Comparison of ENCODE assay signal across 8 cellular contexts in the genomic region with DNA sequence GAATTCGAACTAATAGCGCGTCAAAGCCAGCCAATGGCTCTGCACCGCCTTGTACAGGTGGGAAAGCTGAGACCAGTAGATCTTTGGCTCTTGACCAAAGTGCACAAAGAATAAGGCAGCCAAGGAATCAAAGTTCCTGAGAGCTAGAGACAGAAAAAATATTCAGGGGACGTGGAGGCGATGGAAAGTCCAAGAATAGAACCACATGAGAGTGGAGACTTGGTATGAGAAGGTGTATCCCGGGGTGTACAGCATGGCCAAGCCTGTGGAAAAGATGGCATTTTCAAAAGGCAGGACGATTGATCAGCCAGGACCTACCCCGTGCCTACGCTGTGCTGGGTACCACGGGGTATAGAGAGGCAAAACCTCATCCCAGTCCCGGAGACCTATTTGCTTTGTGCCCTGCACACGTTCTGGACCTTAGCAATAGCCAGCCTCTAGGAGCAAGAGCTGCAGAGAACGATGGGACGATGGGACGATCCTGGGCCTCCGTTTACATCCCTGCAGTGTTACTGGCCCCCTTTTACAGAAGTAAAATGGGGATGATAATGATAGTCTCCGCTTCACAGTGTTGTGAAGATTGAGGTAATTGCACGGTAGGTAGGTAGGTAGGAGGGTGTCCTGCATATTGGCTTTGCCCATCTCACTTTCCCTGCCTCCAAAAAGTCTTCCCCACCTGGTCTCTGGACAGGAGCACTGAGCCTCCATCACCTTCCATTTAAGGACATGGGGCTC. TPM values are rescaled to one million over a fixed set of nuclear protein-coding genes. Genes with fewer than 3 reads are reported as not detected.
A peak's percentile ranks its signal among the peaks of the same experiment; 100 is the strongest.
DNase-seq lines count a peak whose midpoint lies in the region; ATAC-seq and TF ChIP-seq lines count a peak whose summit lies in the region.

No MANE protein-coding gene starts in this region.

- ATAC-seq in mucosa of descending colon (peak; percentile 30), HG03039 (IDR thresholded peaks at IDR 0.05; ENCODE audit: unreplicated experiment) (no peak)

- in situ Hi-C loops in HAP-1 (cut with MboI; ENCODE audit: low sequenced_read_pairs), result no loop called here

- no peaks in the 10 kb centered on the region; the same call in 1 of the 2 replicates for H3F3A ChIP-seq in PC-9 (ENCODE audit: insufficient read depth, low read depth)

- H3K4me1 ChIP-seq in HAP-1 (peaks cover 2% of the 10 kb centered on the region), PC-9 (replicated peaks; ENCODE audit: insufficient read depth) (peaks cover 14% of the 10 kb centered on the region), colonic mucosa (no peaks in the 10 kb centered on the region), mucosa of descending colon (ENCODE audit: low read depth) (peaks cover 17% of the 10 kb centered on the region)

- H4K20me1 ChIP-seq in PC-9 (ENCODE audit: insufficient read depth), result no peaks in the 10 kb centered on the region

- H3K4me2 ChIP-seq in PC-9, result peak overlapping the region; percentile 94

- DNase-seq in D341Med (ENCODE audit: low spot score), result peak; percentile 53
- DNase-seq in HAP-1 (ENCODE audit: low spot score in 2 of 2), result no peak
- DNase-seq in PC-9, result no peak
- DNase-seq in colonic mucosa, result no peak
- no peak for DNase-seq in mucosa of descending colon
- DNase-seq in NOMO-1 treated with dmso at 0.1 percent for 144 hours (lab: John Stamatoyannopoulos, UW; ENCODE audit: unreplicated experiment), result no peak
- DNase-seq in Ammon's horn (ENCODE audit: low spot score), result no peak

- H3K36me3 ChIP-seq in HAP-1 (replicated peaks) (peaks cover 17% of the 10 kb centered on the region), PC-9 (ENCODE audit: low read depth) (peaks cover 8% of the 10 kb centered on the region; the same call in 1 of the 2 replicates), colonic mucosa (no peaks in the 10 kb centered on the region), mucosa of descending colon (ENCODE audit: low read depth) (peaks cover 7% of the 10 kb centered on the region)

- no peak for TF ChIP-seq CTCF in PC-9 (conservative IDR thresholded peaks at IDR 0.05)
- no peak for TF ChIP-seq CTCF in colonic mucosa (IDR thresholded peaks at IDR 0.05)
- TF ChIP-seq CTCF in mucosa of descending colon (IDR thresholded peaks at IDR 0.05), result no peak

- no peak overlapping the region for H3K27ac ChIP-seq in PC-9
- peak overlapping the region; percentile 59 for H3K27ac ChIP-seq in colonic mucosa

- H2AFZ ChIP-seq in PC-9, result peak overlapping the region; percentile 95

- no peaks in the 10 kb centered on the region for H3K9me3 ChIP-seq in HAP-1
- H3K9me3 ChIP-seq in PC-9 (ENCODE audit: insufficient read depth, low read depth), result no peaks in the 10 kb centered on the region
- no peaks in the 10 kb centered on the region for H3K9me3 ChIP-seq in colonic mucosa
- no peaks in the 10 kb centered on the region for H3K9me3 ChIP-seq in mucosa of descending colon

- POLR2A ChIA-PET in PC-9 (lab: Charles Lee; ENCODE audit: unreplicated experiment), result interaction anchor here (0.6 kb wide), 2 partner anchors 151 to 159 kb away, joined by 3 to 7 read pairs; no protein-coding TSS in a partner anchor

- H3K27me3 ChIP-seq in HAP-1 (ENCODE audit: low read depth) (no peaks in the 10 kb centered on the region), PC-9 (ENCODE audit: insufficient read depth, low read depth) (no peaks in the 10 kb centered on the region), colonic mucosa (no peaks in the 10 kb centered on the region)

- BruUV-seq in PC-9 (replicated peaks; lab: Mats Ljungman, UMichigan), result TSS peak; percentile 97

- H3K4me3 ChIP-seq in HAP-1, result peak overlapping the region; percentile 91
- peak overlapping the region; percentile 98 for H3K4me3 ChIP-seq in PC-9
- H3K4me3 ChIP-seq in colonic mucosa, result peak overlapping the region; percentile 74
- peak overlapping the region; percentile 46 for H3K4me3 ChIP-seq in mucosa of descending colon

- CTCF ChIA-PET in PC-9 (lab: Charles Lee), result no interaction called here

- no peaks in the 10 kb centered on the region for H3K9me2 ChIP-seq in PC-9 (ENCODE audit: insufficient read depth)

- intact Hi-C loops in PC-9 (cut with micrococcal nuclease; ENCODE audit: unreplicated experiment), result loop anchor here (10.0 kb wide), 3 partner anchors 715 to 1455 kb away; no protein-coding TSS in a partner anchor
- intact Hi-C loops in colonic mucosa (cut with DNase I), result no loop called here
- intact Hi-C loops in mucosa of descending colon (cut with DNase I, micrococcal nuclease), result loop anchor here in 1 of 2 donors (10.0 kb wide), 1 partner anchor 105 kb away; a partner anchor contains a TSS

- peak overlapping the region; percentile 65 to 89 for H3K9ac ChIP-seq in colonic mucosa (ENCODE audit: low read depth in 2 of 2, low read length in 2 of 2)

- peaks cover 26% of the 10 kb centered on the region for H3K79me2 ChIP-seq in PC-9 (ENCODE audit: low read depth)

RNA-seq across cellular contexts. Expression of a gene that starts 0.6 kb away (rescaled TPM):
- total RNA-seq in PC-9 (2021) (20.6 and 20.7 TPM in 2 replicates), colonic mucosa (10 to 100 TPM; 15.6 to 17.0 TPM), mucosa of descending colon (10 to 100 TPM; 16.5 to 36.8 (median 18.2) TPM)

RNA-seq across cellular contexts. Expression of a gene that starts 34.4 kb away (rescaled TPM):
- total RNA-seq in PC-9 (2021) (47.8 and 53.3 TPM in 2 replicates), colonic mucosa (100 to 1,000 TPM in 1 of 2 donors, 10 to 100 TPM in 1; 53.3 to 117 TPM), mucosa of descending colon (10 to 100 TPM; 72.1 to 84.0 (median 78.7) TPM)

Comparison
In these comparisons a context has a peak if more than half of its experiments do, and no peak if none do; other contexts are left out.
1. H3K4me3 ChIP-seq: peak in every context shown above with its lines; median percentile 98 in PC-9; 91 in HAP-1; 74 in colonic mucosa; 46 in mucosa of descending colon.